In the genomic region with DNA sequence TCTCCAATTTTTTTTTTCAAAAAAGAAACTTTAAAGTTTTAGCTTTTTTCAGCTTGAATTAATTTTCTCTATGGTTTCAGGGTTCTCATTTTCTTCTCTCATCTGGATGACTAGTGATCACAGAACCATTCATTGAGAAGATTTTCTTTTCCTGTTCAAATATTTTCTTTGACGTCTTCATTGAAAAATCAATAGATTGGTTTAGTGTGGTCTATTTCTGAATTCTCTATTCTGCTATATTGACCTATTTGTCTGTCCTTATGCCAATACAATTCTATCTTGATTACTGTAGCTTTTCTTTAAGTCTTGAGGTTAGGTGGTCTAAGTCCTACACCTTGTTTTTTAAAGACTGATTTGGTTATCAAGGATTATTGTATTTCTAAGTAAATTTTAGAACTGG, we compare ENCODE assay signal across 24 cellular contexts.
"Had no signal": no experiment of that assay in that cellular context is flagged by ENCODE, and none has a peak within 500 bp of the region (broad histone marks: within the 10 kb centered on the region; RNA-seq: fewer than 3 reads in every experiment).

No MANE protein-coding gene starts in this region.

- ATAC-seq: effector memory CD8-positive, alpha-beta T cell; esophagus mucosa; gastrocnemius medialis; heart right ventricle; left cardiac atrium; left lung; left ventricle myocardium superior; lower lobe of right lung; mucosa of descending colon had no signal

- H3K4me3 ChIP-seq: colonic mucosa, esophagus squamous epithelium, gastrocnemius medialis, heart right ventricle, left lung, lower lobe of right lung, mucosa of descending colon had no signal

- H3K4me1 ChIP-seq: colonic mucosa, gastrocnemius medialis, left lung, lower lobe of right lung had no signal

- H3K36me3 ChIP-seq: colonic mucosa, esophagus squamous epithelium, gastrocnemius medialis, heart right ventricle, left lung, lower lobe of right lung had no signal

- H3K27ac ChIP-seq: colonic mucosa, epithelial cell of prostate, esophagus squamous epithelium, gastrocnemius medialis, heart right ventricle, left lung, lower lobe of right lung had no signal

- DNase-seq: colonic mucosa; cortex of kidney; effector CD8-positive, alpha-beta T cell; effector memory CD8-positive, alpha-beta T cell; endodermal cell; erythroblast; esophagus squamous epithelium; foreskin fibroblast; foreskin melanocyte; gastrocnemius medialis; glutamatergic neuron; head of caudate nucleus; heart right ventricle; hippocampal formation; left cardiac atrium; left lung; left ventricle myocardium superior; lower lobe of right lung; mesenchymal stem cell; mucosa of descending colon; naive B cell had no signal

- FAIRE-seq: keratinocyte had no signal

- H3K9me3 ChIP-seq: colonic mucosa, esophagus squamous epithelium, gastrocnemius medialis, heart right ventricle, left lung, lower lobe of right lung, mucosa of descending colon had no signal

- H3K27me3 ChIP-seq: colonic mucosa, esophagus squamous epithelium, gastrocnemius medialis, heart right ventricle, left lung had no signal
